Comparison of ENCODE assay signal across 1 cellular context in the genomic region with DNA sequence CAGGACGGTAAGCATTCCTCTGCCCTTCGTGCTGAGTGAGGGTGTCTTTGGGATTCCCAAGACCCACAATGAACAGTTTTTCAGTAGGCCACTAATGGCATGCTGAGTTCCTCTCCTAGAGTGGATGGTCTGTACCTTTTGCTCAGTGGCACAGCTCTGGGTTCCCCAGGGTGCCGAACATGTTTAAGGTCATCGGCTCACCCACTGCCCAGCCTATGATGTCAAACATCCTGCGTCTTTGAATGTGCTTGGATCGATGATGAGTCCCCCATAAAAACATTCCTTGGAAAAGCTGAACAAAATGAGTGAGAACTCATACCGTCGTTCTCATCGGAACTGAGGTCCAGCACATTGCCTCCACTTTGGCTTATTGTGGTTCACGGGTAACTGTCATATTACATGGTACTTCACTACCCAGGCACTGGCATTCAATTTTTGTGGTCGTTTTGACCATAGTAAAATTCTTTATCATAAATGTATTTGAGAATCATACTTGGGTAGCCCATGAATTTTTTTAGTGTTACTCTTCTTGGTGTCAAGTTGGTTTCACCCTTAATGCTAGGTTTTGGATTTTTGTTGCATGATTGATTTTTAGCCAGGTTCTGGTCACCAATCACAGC.
TF ChIP-seq lines count a peak whose summit lies in the region.

No MANE protein-coding gene starts in this region.

TF ChIP-seq in liver, 16 proteins besides CTCF, POLR2A, EP300 and RAD21 (continued from another document):
- TF ChIP-seq, protein P1, sequence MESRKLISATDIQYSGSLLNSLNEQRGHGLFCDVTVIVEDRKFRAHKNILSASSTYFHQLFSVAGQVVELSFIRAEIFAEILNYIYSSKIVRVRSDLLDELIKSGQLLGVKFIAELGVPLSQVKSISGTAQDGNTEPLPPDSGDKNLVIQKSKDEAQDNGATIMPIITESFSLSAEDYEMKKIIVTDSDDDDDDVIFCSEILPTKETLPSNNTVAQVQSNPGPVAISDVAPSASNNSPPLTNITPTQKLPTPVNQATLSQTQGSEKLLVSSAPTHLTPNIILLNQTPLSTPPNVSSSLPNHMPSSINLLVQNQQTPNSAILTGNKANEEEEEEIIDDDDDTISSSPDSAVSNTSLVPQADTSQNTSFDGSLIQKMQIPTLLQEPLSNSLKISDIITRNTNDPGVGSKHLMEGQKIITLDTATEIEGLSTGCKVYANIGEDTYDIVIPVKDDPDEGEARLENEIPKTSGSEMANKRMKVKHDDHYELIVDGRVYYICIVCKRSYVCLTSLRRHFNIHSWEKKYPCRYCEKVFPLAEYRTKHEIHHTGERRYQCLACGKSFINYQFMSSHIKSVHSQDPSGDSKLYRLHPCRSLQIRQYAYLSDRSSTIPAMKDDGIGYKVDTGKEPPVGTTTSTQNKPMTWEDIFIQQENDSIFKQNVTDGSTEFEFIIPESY (IDR thresholded peaks at IDR 0.05): no peak
- TF ChIP-seq SP1 (IDR thresholded peaks at IDR 0.05) (no peak), RXRA (IDR thresholded peaks at IDR 0.05) (no peak), FOXA2 (IDR thresholded peaks at IDR 0.05) (no peak), JUND (IDR thresholded peaks at IDR 0.05) (no peak), TAF1 (conservative IDR thresholded peaks at IDR 0.05) (no peak), GABPA (IDR thresholded peaks at IDR 0.05 in 1 of 2, conservative IDR thresholded peaks at IDR 0.05 in 1 of 2) (no peak), FOXA1 (IDR thresholded peaks at IDR 0.05) (no peak), YY1 (IDR thresholded peaks at IDR 0.05) (no peak), NR2F2 (IDR thresholded peaks at IDR 0.05) (no peak)
- TF ChIP-seq, protein P2, sequence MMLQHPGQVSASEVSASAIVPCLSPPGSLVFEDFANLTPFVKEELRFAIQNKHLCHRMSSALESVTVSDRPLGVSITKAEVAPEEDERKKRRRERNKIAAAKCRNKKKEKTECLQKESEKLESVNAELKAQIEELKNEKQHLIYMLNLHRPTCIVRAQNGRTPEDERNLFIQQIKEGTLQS (IDR thresholded peaks at IDR 0.05): no peak
TF ChIP-seq in liver: peak in this region for 0.
